Comparison of ENCODE assay signal across 12 cellular contexts in genomic region chr2:233250568-233250967, GRCh38. TPM values are rescaled to one million over a fixed set of nuclear protein-coding genes. Genes with fewer than 3 reads are reported as not detected.
DNase-seq lines count a peak whose midpoint lies in the region; ATAC-seq, FAIRE-seq and TF ChIP-seq lines count a peak whose summit lies in the region.
"Had no signal": no experiment of that assay in that cellular context is flagged by ENCODE, and none has a peak within 500 bp of the region (broad histone marks: within the 10 kb centered on the region; RNA-seq: fewer than 3 reads in every experiment).

No MANE protein-coding gene starts in this region.

- H3K9me2 ChIP-seq in HCT116 (ENCODE audit: insufficient read depth) = no peaks in the 10 kb centered on the region

- BruUV-seq in HCT116 (replicated peaks; lab: Mats Ljungman, UMichigan) = no TSS peak

- intact Hi-C loops in HCT116 (cut with micrococcal nuclease) = loop anchor here (5.0 to 10.0 kb wide), 4 partner anchors 102 to 643 kb away; partner anchors contain the start of gene DGKD

- RAD21 ChIA-PET in HCT116 (lab: Charles Lee; ENCODE audit: low non-redundant PET in 1 of 2, low total read pairs in 2 of 2, uncharacterized antibody in 2 of 2, unreplicated experiment in 2 of 2) = no interaction called here

- no peaks in the 10 kb centered on the region for H3K27me3 Mint-ChIP-seq in activated naive CD8-positive, alpha-beta T cell
- H3K27me3 Mint-ChIP-seq in naive B cell = no peaks in the 10 kb centered on the region

- no peaks in the 10 kb centered on the region for H3K9me3 ChIP-seq in BLaER1 treated with 17β-estradiol and CSF1 and Interleukin-3, amounts not matched to agents 10 nM and 100 nM (replicated peaks in 1 of 11)
- H3K9me3 ChIP-seq in HCT116 (ENCODE audit: control insufficient read depth in 1 of 2, insufficient read depth in 1 of 2, low read depth in 1 of 2, low read length in 2 of 2) = no peaks in the 10 kb centered on the region
- H3K9me3 ChIP-seq: transverse colon had no signal

- H3K9ac ChIP-seq in BLaER1 treated with 17β-estradiol and CSF1 and Interleukin-3, amounts not matched to agents 10 nM and 100 nM = peak overlapping the region in 3 of 11 experiments; percentile 84 to 92 (median 85); a peak in 2 of 22 replicates
- H3K9ac ChIP-seq in HCT116 (ENCODE audit: low read length) = no peak overlapping the region

- TF ChIP-seq CTCF in HCT116 (IDR thresholded peaks at IDR 0.05 in 2 of 3, conservative IDR thresholded peaks at IDR 0.05 in 1 of 3; ENCODE audit: borderline replicate concordance in 1 of 3, insufficient read depth in 1 of 3, low read depth in 2 of 3, low read length in 2 of 3) = no peak
- no peak for TF ChIP-seq CTCF in D721Med (IDR thresholded peaks at IDR 0.05; ENCODE audit: insufficient read depth, missing control alignments)

- H4K20me1 ChIP-seq in BLaER1 treated with 17β-estradiol and CSF1 and Interleukin-3, amounts not matched to agents 10 nM and 100 nM = peaks cover 18 to 40% (median 34%) of the 10 kb centered on the region in 11 experiments; a peak in 21 of 22 replicates
- peaks cover 3% of the 10 kb centered on the region; the same call in 1 of the 2 replicates for H4K20me1 ChIP-seq in HCT116 (ENCODE audit: insufficient read depth)

- H3K4me1 Mint-ChIP-seq in activated naive CD8-positive, alpha-beta T cell (ENCODE audit: low read depth) = peaks cover 63% of the 10 kb centered on the region
- peaks cover 25 to 38% (median 37%) of the 10 kb centered on the region in 3 donors for H3K4me1 Mint-ChIP-seq in naive B cell

- peak overlapping the region in 10 of 11 experiments; percentile 68 to 85 (median 78); a peak in 18 of 22 replicates for H3K27ac ChIP-seq in BLaER1 treated with 17β-estradiol and CSF1 and Interleukin-3, amounts not matched to agents 10 nM and 100 nM
- H3K27ac ChIP-seq in HCT116 (ENCODE audit: low read depth, low read length) = no peak overlapping the region

- ATAC-seq in HCT116 = no peak
- no peak for ATAC-seq in naive B cell (ENCODE audit: low read depth in 2 of 2)
- ATAC-seq in GM18867 (IDR thresholded peaks at IDR 0.05; ENCODE audit: unreplicated experiment) = no peak

- TF ChIP-seq POLR2A in HCT116 (IDR thresholded peaks at IDR 0.05; ENCODE audit: borderline replicate concordance, extremely low read depth, insufficient read depth, insufficient read length) = no peak

- peaks cover 41% of the 10 kb centered on the region for H3K79me2 ChIP-seq in HCT116 (ENCODE audit: insufficient read depth, low read length)

- FAIRE-seq in D721Med (lab: Jason Lieb, UNC) = no peak

- CTCF ChIA-PET in HCT116 (lab: Charles Lee) = interaction anchor here (1.2 to 2.1 kb wide), 3 partner anchors 41 to 190 kb away, joined by 3 to 7 read pairs (median 4); partner anchors contain the start of gene INPP5D

- peak overlapping the region; percentile 94 for H3K27ac Mint-ChIP-seq in activated naive CD8-positive, alpha-beta T cell
- H3K27ac Mint-ChIP-seq in naive B cell = peak overlapping the region; percentile 80 to 97 (median 93)

- H3K4me2 ChIP-seq in BLaER1 treated with 17β-estradiol and CSF1 and Interleukin-3, amounts not matched to agents 10 nM and 100 nM = peak overlapping the region in 5 of 11 experiments; percentile 62 to 82 (median 67); a peak in 8 of 22 replicates
- no peak overlapping the region for H3K4me2 ChIP-seq in HCT116 (ENCODE audit: low read length)

- POLR2A ChIA-PET in HCT116 (lab: Charles Lee) = interaction anchor here (0.6 kb wide), 1 partner anchor 185 kb away, joined by 3 read pairs; no protein-coding TSS in a partner anchor

- no peak for TF ChIP-seq RAD21 in HCT116 (IDR thresholded peaks at IDR 0.05; ENCODE audit: low read depth)

- peaks cover 18 to 77% (median 46%) of the 10 kb centered on the region in 10 experiments for H3K4me1 ChIP-seq in BLaER1 treated with 17β-estradiol and CSF1 and Interleukin-3, amounts not matched to agents 10 nM and 100 nM
- peaks cover 29 to 55% of the 10 kb centered on the region in 2 experiments for H3K4me1 ChIP-seq in HCT116 (ENCODE audit: control insufficient read depth in 1 of 2, insufficient read depth in 2 of 2, low read length in 2 of 2)

- H3K4me3 ChIP-seq in BLaER1 treated with 17β-estradiol and CSF1 and Interleukin-3, amounts not matched to agents 10 nM and 100 nM = no peak overlapping the region
- H3K4me3 ChIP-seq in HCT116 (replicated peaks in 1 of 2; ENCODE audit: low read depth in 1 of 2, low read length in 2 of 2) = no peak overlapping the region

- peaks cover 15 to 25% (median 22%) of the 10 kb centered on the region in 11 experiments; a peak in 19 of 22 replicates for H3K36me3 ChIP-seq in BLaER1 treated with 17β-estradiol and CSF1 and Interleukin-3, amounts not matched to agents 10 nM and 100 nM
- peaks cover 0 to 1% of the 10 kb centered on the region in 2 experiments; a peak in 2 of 4 replicates for H3K36me3 ChIP-seq in HCT116 (ENCODE audit: control insufficient read depth in 1 of 2, insufficient read depth in 2 of 2, low read length in 2 of 2)
- H3K36me3 ChIP-seq: transverse colon had no signal

- peak overlapping the region; percentile 95 for H3K4me3 Mint-ChIP-seq in activated naive CD8-positive, alpha-beta T cell
- H3K4me3 Mint-ChIP-seq in naive B cell = peak overlapping the region in 3 of 8 donors; percentile 24 to 97 (median 90)

- H3K9me3 Mint-ChIP-seq in activated naive CD8-positive, alpha-beta T cell (ENCODE audit: low read depth) = no peaks in the 10 kb centered on the region
- H3K9me3 Mint-ChIP-seq in naive B cell = no peaks in the 10 kb centered on the region

- H3K27me3 ChIP-seq in BLaER1 treated with 17β-estradiol and CSF1 and Interleukin-3, amounts not matched to agents 10 nM and 100 nM = no peaks in the 10 kb centered on the region
- no peaks in the 10 kb centered on the region for H3K27me3 ChIP-seq in HCT116 (ENCODE audit: insufficient read depth, low read length)
- H3K27me3 ChIP-seq: transverse colon had no signal

- DNase-seq in HCT116 (ENCODE audit: low read depth, low spot score) (no peak), naive B cell (no peak), cerebellar cortex (ENCODE audit: low spot score) (no peak), NCI-H524 (lab: John Stamatoyannopoulos, UW) (no peak), D721Med (ENCODE audit: insufficient read length, low spot score) (no peak)
- DNase-seq: COR-L47, NCI-H69 had no signal

- peaks cover 5% of the 10 kb centered on the region for H3K36me3 Mint-ChIP-seq in activated naive CD8-positive, alpha-beta T cell
- no peaks in the 10 kb centered on the region for H3K36me3 Mint-ChIP-seq in naive B cell

- peak overlapping the region; percentile 2 for H2AFZ ChIP-seq in HCT116 (ENCODE audit: low read depth, low read length, poor library complexity, severe bottlenecking)

TF ChIP-seq in HCT116, 20 proteins besides CTCF, POLR2A, EP300 and RAD21:
- TF ChIP-seq SP1 (IDR thresholded peaks at IDR 0.05; ENCODE audit: low read depth) = no peak
- no peak for TF ChIP-seq EZH2 (IDR thresholded peaks at IDR 0.05)
- no peak for TF ChIP-seq CEBPB (IDR thresholded peaks at IDR 0.05; ENCODE audit: low read depth)
- TF ChIP-seq EGR1 (IDR thresholded peaks at IDR 0.05; ENCODE audit: low read depth) = no peak
- no peak for TF ChIP-seq TCF7L2 (IDR thresholded peaks at IDR 0.05; ENCODE audit: borderline replicate concordance, extremely low read depth, insufficient read depth, insufficient read length)
- TF ChIP-seq ELF1 (IDR thresholded peaks at IDR 0.05; ENCODE audit: borderline replicate concordance, low read depth) = no peak
- no peak for TF ChIP-seq EZH2phosphoT487 (IDR thresholded peaks at IDR 0.05; ENCODE audit: borderline replicate concordance)
- TF ChIP-seq JUND (IDR thresholded peaks at IDR 0.05) = no peak

RNA-seq across cellular contexts. Expression of gene ATG16L1, which starts 0.9 kb away (rescaled TPM):
- total RNA-seq in HCT116 (2021; ENCODE audit: unreplicated experiment) = 43.4 TPM
- 16.3 and 19.0 TPM in 2 replicates for polyA plus RNA-seq in HCT116 (2012)
- polyA plus RNA-seq in naive B cell (ENCODE audit: low read depth in 6 of 6) = 10 to 100 TPM in 2 of 6 donors, 1 to 10 TPM in 4; 7.5 to 17.6 (median 9.6) TPM

RNA-seq across cellular contexts. Expression of gene SAG, which starts 57.0 kb away (rescaled TPM):
- not detected for total RNA-seq in HCT116 (2021; ENCODE audit: unreplicated experiment)
- not detected in 2 replicates for polyA plus RNA-seq in HCT116 (2012)
- not detected for polyA plus RNA-seq in naive B cell (ENCODE audit: low read depth in 6 of 6)
- total RNA-seq: cerebellum, transverse colon had no signal
